In the genomic region with DNA sequence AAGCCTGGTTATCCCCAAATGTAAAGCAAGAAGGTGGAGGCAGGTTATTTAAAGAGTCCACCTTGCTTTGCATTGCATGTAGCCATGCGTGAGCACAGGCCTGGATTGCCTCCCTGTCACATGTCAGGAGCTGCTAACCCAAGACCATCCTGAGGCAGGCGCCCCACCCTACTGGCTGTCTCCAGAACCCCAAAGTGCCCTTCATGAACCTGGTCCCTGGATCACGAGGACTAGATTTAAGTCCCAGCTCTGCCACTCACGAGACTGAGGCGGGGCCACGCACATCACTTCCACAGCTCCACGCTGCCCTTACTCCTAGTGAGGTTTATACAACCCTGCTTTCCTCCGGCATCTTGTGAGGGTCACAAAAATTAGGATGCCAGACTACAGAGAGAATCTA, we compare ENCODE assay signal across 8 cellular contexts.
"Had no signal": no experiment of that assay in that cellular context is flagged by ENCODE, and none has a peak within 500 bp of the region (broad histone marks: within the 10 kb centered on the region; RNA-seq: fewer than 3 reads in every experiment).

No MANE protein-coding gene starts in this region.

- H2AFZ ChIP-seq: hepatocyte had no signal

- H3K27me3 ChIP-seq: dorsolateral prefrontal cortex, hepatocyte had no signal

- H3K79me2 ChIP-seq: hepatocyte had no signal

- H3K4me3 ChIP-seq: hepatocyte, pancreas, stomach, thoracic aorta, transverse colon had no signal

- H3K9me3 ChIP-seq: pancreas, stomach, thoracic aorta, transverse colon had no signal

- H3K27ac ChIP-seq: hepatocyte, pancreas, stomach, thoracic aorta, transverse colon had no signal

- H3K36me3 ChIP-seq: pancreas, stomach, thoracic aorta, transverse colon had no signal

- DNase-seq: cortex of kidney, kidney had no signal
